10 cellular contexts compared by ENCODE assay signal in the genomic region with DNA sequence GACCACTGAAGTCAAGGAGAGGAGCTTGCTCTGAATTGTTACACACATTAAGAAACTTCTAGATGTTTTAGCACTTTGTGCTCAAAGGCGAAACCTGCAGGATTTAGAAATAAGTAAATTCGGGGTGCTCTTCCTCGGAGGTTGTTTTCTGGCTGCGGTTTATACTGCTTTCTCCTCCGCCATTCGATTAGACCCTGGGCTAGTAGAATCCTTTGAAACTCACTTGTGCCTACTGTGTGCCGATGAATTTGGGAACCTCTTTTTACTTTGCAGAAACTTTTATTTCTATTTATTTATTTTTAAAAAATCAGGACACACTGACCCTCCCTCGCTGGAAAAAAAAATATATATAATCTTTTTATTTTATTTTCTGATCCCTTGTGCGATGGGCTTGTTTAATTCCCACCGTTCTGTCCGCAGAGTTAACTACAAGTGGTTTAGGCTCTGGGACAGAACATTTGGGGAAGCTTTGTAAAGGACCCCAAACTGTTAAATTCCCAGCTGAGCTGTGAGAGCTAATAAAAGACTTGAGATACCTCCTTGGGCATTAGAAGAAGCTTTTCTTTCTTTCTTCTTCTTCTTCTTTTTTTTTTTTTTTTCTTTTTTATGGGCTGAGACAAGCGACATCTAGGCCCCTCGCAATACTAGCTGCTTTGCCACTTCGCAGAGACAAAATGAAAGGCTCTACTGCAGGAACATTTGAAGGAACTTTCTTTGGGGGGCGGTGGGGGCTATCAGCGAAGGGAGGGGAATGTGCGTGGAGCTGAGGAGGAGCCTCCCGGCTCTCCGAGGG. TPM values are rescaled to one million over a fixed set of nuclear protein-coding genes. Genes with fewer than 3 reads are reported as not detected.
DNase-seq lines count a peak whose midpoint lies in the region; ATAC-seq and TF ChIP-seq lines count a peak whose summit lies in the region.
"Had no signal": no experiment of that assay in that cellular context is flagged by ENCODE, and none has a peak within 500 bp of the region (broad histone marks: within the 10 kb centered on the region; RNA-seq: fewer than 3 reads in every experiment).

No MANE protein-coding gene starts in this region.

- H3K9me3 ChIP-seq in cardiac muscle cell (ENCODE audit: low read depth) (no peaks in the 10 kb centered on the region), esophagus (ENCODE audit: control insufficient read depth in 2 of 2, insufficient read depth in 1 of 2, low read depth in 1 of 2, low read length in 1 of 2) (no peaks in the 10 kb centered on the region), upper lobe of right lung (no peaks in the 10 kb centered on the region)

- H3K4me3 Mint-ChIP-seq in nephron progenitor cell, result peak overlapping the region; percentile 93

- ATAC-seq in left ventricle myocardium superior, result no peak
- no peak for ATAC-seq in upper lobe of right lung
- ATAC-seq in GM21447 (IDR thresholded peaks at IDR 0.05; ENCODE audit: unreplicated experiment), result no peak
- ATAC-seq: esophagus mucosa had no signal

- peak overlapping the region; percentile 99 for H3K27ac Mint-ChIP-seq in nephron progenitor cell

- H3K27me3 Mint-ChIP-seq in nephron progenitor cell (ENCODE audit: low read depth, poor library complexity), result peaks cover 3% of the 10 kb centered on the region

- H3K9me3 Mint-ChIP-seq in nephron progenitor cell, result no peaks in the 10 kb centered on the region

- intact Hi-C loops in left ventricle myocardium superior (cut with micrococcal nuclease), result loop anchor here (5.0 to 10.0 kb wide), 2 partner anchors 134 to 1406 kb away; no protein-coding TSS in a partner anchor
- intact Hi-C loops in upper lobe of right lung (cut with DNase I), result loop anchor here (5.0 kb wide), 1 partner anchor 139 kb away; no protein-coding TSS in a partner anchor

- H3K4me3 ChIP-seq in cardiac muscle cell (peak overlapping the region; percentile 94), esophagus (ENCODE audit: low read depth in 1 of 2, low read length in 2 of 2) (peak overlapping the region; percentile 68 to 85), upper lobe of right lung (peak overlapping the region; percentile 67)

- TF ChIP-seq CTCF in cardiac muscle cell (IDR thresholded peaks at IDR 0.05; ENCODE audit: low read depth, low read length) (no peak), nephron progenitor cell (IDR thresholded peaks at IDR 0.05) (no peak), upper lobe of right lung (IDR thresholded peaks at IDR 0.05) (no peak)

- WGBS in esophagus, 2 donors, result 15 to 24% methylated on average over 19 of the region's 19 CpGs

- H3K4me1 ChIP-seq in cardiac muscle cell (ENCODE audit: low read depth), result peaks cover 24% of the 10 kb centered on the region
- H3K4me1 ChIP-seq in esophagus (ENCODE audit: control insufficient read depth in 2 of 2, insufficient read depth in 2 of 2, low read length in 1 of 2), result no peaks in the 10 kb centered on the region
- H3K4me1 ChIP-seq in upper lobe of right lung, result peaks cover 2% of the 10 kb centered on the region

- no peak for DNase-seq in cardiac muscle cell (ENCODE audit: low read depth in 1 of 2, low spot score in 1 of 2)
- DNase-seq in left ventricle myocardium superior, result no peak
- no peak for DNase-seq in nephron progenitor cell
- no peak for DNase-seq in upper lobe of right lung
- no peak for DNase-seq in D341Med (ENCODE audit: low spot score)
- DNase-seq in activated effector memory CD4-positive, alpha-beta T cell treated with anti-CD3 and anti-CD28 coated beads, Interleukin-2, amount 50 U/mL, for 16 hours, result no peak

- H3K27me3 ChIP-seq in cardiac muscle cell (no peaks in the 10 kb centered on the region), esophagus (ENCODE audit: control insufficient read depth in 1 of 2, insufficient read depth in 2 of 2, low read length in 2 of 2) (no peaks in the 10 kb centered on the region), upper lobe of right lung (peaks cover 32% of the 10 kb centered on the region)

- H3K36me3 ChIP-seq in cardiac muscle cell (peaks cover 33% of the 10 kb centered on the region), esophagus (ENCODE audit: control insufficient read depth in 2 of 2, insufficient read depth in 2 of 2, low read length in 1 of 2) (no peaks in the 10 kb centered on the region), upper lobe of right lung (peaks cover 8% of the 10 kb centered on the region)

- peak overlapping the region; percentile 99 for H3K27ac ChIP-seq in cardiac muscle cell
- H3K27ac ChIP-seq in esophagus (ENCODE audit: low read depth in 2 of 2, low read length in 1 of 2), result peak overlapping the region; percentile 81 to 89
- peak overlapping the region; percentile 93 for H3K27ac ChIP-seq in upper lobe of right lung

- peaks cover 52% of the 10 kb centered on the region for H3K36me3 Mint-ChIP-seq in nephron progenitor cell (ENCODE audit: low read depth)

- H3K4me1 Mint-ChIP-seq in nephron progenitor cell, result peaks cover 44% of the 10 kb centered on the region

RNA-seq across cellular contexts. Expression of gene MEIS1, which starts 3.8 kb away (rescaled TPM):
- total RNA-seq in cardiac muscle cell, result 92.6 and 115 TPM in 2 replicates
- 121 and 149 TPM in 2 replicates for polyA plus RNA-seq in cardiac muscle cell
- total RNA-seq in left ventricle myocardium superior, result 40.8 TPM
- 10 to 100 TPM; 16.8 to 30.4 TPM for polyA plus RNA-seq in esophagus
- 48.0 TPM for total RNA-seq in upper lobe of right lung
- total RNA-seq: activated CD8-positive, alpha-beta memory T cell treated with anti-CD3 and anti-CD28 coated beads for 36 hours had no signal
